ENCODE assay signal across 17 cellular contexts in the genomic region with DNA sequence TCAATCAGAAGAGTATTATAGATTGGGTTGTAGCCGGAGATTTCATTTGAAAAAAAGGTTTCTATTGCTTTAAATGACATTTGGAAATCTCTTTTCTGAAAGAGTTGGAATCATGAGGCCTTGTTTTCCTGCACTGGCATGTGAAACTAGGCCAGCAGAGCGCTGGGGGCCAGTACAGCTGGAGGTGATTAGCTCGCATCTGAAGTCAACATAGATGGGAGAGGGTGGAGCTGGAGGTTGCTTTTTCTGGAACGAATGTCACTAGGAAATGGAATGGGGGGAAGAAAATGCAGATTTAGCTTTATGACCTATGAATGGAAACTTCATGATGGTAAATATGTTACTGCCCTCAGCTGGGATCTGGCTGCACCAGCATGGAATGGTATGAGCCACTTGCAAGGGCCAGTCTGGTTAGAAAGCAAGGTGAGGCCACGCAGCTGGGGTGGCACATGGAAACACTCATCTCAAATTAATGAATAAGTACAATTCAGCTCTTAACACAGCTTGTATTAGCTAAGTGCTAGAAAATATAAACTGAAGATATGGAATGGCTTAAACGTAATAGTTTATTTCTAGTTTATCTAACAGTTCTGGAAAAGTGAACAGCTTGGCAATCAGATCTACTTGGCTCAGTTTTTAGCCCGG. TPM values are rescaled to one million over a fixed set of nuclear protein-coding genes. Genes with fewer than 3 reads are reported as not detected.
DNase-seq lines count a peak whose midpoint lies in the region; ATAC-seq and TF ChIP-seq lines count a peak whose summit lies in the region.
"Had no signal": no experiment of that assay in that cellular context is flagged by ENCODE, and none has a peak within 500 bp of the region (broad histone marks: within the 10 kb centered on the region; RNA-seq: fewer than 3 reads in every experiment).

No MANE protein-coding gene starts in this region.

- no peaks in the 10 kb centered on the region for H3K4me1 Mint-ChIP-seq in nephron progenitor cell
- H3K4me1 Mint-ChIP-seq: stimulated activated naive B cell treated with anti-CD40 and anti-IgM and Interleukin-4, amounts not matched to agents 10 μg/mL and 1 μg/mL and 100 μg/mL, for 72 hours had no signal

- peak overlapping the region; percentile 70 for H3K27ac Mint-ChIP-seq in nephron progenitor cell
- H3K27ac Mint-ChIP-seq: stimulated activated naive B cell treated with anti-CD40 and anti-IgM and Interleukin-4, amounts not matched to agents 10 μg/mL and 1 μg/mL and 100 μg/mL, for 72 hours had no signal

- peaks cover 70% of the 10 kb centered on the region for H3K36me3 Mint-ChIP-seq in nephron progenitor cell (ENCODE audit: low read depth)
- H3K36me3 Mint-ChIP-seq: stimulated activated naive B cell treated with anti-CD40 and anti-IgM and Interleukin-4, amounts not matched to agents 10 μg/mL and 1 μg/mL and 100 μg/mL, for 72 hours had no signal

- ATAC-seq in SK-N-SH treated with all-trans-retinoic acid at 6 μM for 48 hours (peak; percentile 48; the same call in 1 of the 3 replicates), HG02973 (IDR thresholded peaks at IDR 0.05; ENCODE audit: unreplicated experiment) (no peak), GM19463 (IDR thresholded peaks at IDR 0.05; ENCODE audit: unreplicated experiment) (no peak)
- ATAC-seq: stimulated activated naive B cell treated with anti-CD40 and anti-IgM and Interleukin-4, amounts not matched to agents 10 μg/mL and 1 μg/mL and 100 μg/mL, for 72 hours had no signal

- no peak overlapping the region for H3K4me3 ChIP-seq in fibroblast of villous mesenchyme (ENCODE audit: low read depth, low read length)
- H3K4me3 ChIP-seq: cardiac muscle cell had no signal

- H3K9me3 Mint-ChIP-seq in nephron progenitor cell, result peaks cover 19% of the 10 kb centered on the region

- DNase-seq in fibroblast of villous mesenchyme (ENCODE audit: low read depth) (peak; percentile 77), nephron progenitor cell (no peak), GM10266 (ENCODE audit: extremely low spot score) (no peak)
- no peak for DNase-seq in stimulated activated CD4-positive, alpha-beta T cell treated with anti-CD3 and anti-CD28 coated beads, Interleukin-4, amount 100 ng/mL, for 1 hour
- DNase-seq: activated CD8-positive, alpha-beta memory T cell treated with anti-CD3 and anti-CD28 coated beads for 24 hours; activated naive CD4-positive, alpha-beta T cell; NCI-H187 treated with DMSO at 0.1 percent for 48 hours; SIG-M5; stimulated activated CD4-positive, alpha-beta T cell treated with anti-CD3 and anti-CD28 coated beads, Interleukin-4, amount 100 ng/mL, for 4 hours; stimulated activated naive B cell treated with anti-CD40 and anti-IgM and Interleukin-4, amounts not matched to agents 10 μg/mL and 1 μg/mL and 100 μg/mL, for 72 hours had no signal

- no peaks in the 10 kb centered on the region for H3K27me3 Mint-ChIP-seq in nephron progenitor cell (ENCODE audit: low read depth, poor library complexity)

- TF ChIP-seq CTCF in fibroblast of villous mesenchyme (IDR thresholded peaks at IDR 0.05; ENCODE audit: insufficient read depth, low read depth, low read length), result no peak
- no peak for TF ChIP-seq CTCF in nephron progenitor cell (IDR thresholded peaks at IDR 0.05)
- no peak for TF ChIP-seq CTCF in GM10266 (IDR thresholded peaks at IDR 0.05; ENCODE audit: control insufficient read depth, insufficient read depth, low read depth, missing control alignments)

- H3K4me3 Mint-ChIP-seq in nephron progenitor cell, result no peak overlapping the region
- H3K4me3 Mint-ChIP-seq: stimulated activated naive B cell treated with anti-CD40 and anti-IgM and Interleukin-4, amounts not matched to agents 10 μg/mL and 1 μg/mL and 100 μg/mL, for 72 hours had no signal

TF ChIP-seq in SK-N-SH treated with all-trans-retinoic acid at 6 μM for 48 hours, 23 proteins besides CTCF, POLR2A, EP300 and RAD21:
- no peak for TF ChIP-seq ZC3H10 (CRISPR knock-in tag; IDR thresholded peaks at IDR 0.05)
- no peak for TF ChIP-seq CREB5 (CRISPR knock-in tag; IDR thresholded peaks at IDR 0.05; ENCODE audit: low read depth)
- no peak for TF ChIP-seq CSRNP3 (CRISPR knock-in tag; IDR thresholded peaks at IDR 0.05)
- TF ChIP-seq, protein P1, sequence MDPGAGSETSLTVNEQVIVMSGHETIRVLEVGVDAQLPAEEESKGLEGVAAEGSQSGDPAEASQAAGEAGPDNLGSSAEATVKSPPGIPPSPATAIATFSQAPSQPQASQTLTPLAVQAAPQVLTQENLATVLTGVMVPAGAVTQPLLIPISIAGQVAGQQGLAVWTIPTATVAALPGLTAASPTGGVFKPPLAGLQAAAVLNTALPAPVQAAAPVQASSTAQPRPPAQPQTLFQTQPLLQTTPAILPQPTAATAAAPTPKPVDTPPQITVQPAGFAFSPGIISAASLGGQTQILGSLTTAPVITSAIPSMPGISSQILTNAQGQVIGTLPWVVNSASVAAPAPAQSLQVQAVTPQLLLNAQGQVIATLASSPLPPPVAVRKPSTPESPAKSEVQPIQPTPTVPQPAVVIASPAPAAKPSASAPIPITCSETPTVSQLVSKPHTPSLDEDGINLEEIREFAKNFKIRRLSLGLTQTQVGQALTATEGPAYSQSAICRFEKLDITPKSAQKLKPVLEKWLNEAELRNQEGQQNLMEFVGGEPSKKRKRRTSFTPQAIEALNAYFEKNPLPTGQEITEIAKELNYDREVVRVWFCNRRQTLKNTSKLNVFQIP (CRISPR knock-in tag; IDR thresholded peaks at IDR 0.05; ENCODE audit: borderline replicate concordance, low read depth), result no peak
- no peak for TF ChIP-seq ZFP30 (CRISPR knock-in tag; IDR thresholded peaks at IDR 0.05)
- no peak for TF ChIP-seq ZNF8 (CRISPR knock-in tag; IDR thresholded peaks at IDR 0.05)
- no peak for TF ChIP-seq TCF4 (CRISPR knock-in tag; IDR thresholded peaks at IDR 0.05; ENCODE audit: borderline replicate concordance)
TF ChIP-seq in SK-N-SH treated with all-trans-retinoic acid at 6 μM for 48 hours: peak in this region for 0.

RNA-seq across cellular contexts. Expression of gene SLC10A6, which starts 32.6 kb away (rescaled TPM):
- total RNA-seq in fibroblast of villous mesenchyme, result under 0.01 TPM in 1 of 2 replicates, not detected in the other
- total RNA-seq: cardiac muscle cell, epithelial cell of proximal tubule, G401, H4 had no signal
